Comparison of ENCODE assay signal across 29 cellular contexts in the genomic region with DNA sequence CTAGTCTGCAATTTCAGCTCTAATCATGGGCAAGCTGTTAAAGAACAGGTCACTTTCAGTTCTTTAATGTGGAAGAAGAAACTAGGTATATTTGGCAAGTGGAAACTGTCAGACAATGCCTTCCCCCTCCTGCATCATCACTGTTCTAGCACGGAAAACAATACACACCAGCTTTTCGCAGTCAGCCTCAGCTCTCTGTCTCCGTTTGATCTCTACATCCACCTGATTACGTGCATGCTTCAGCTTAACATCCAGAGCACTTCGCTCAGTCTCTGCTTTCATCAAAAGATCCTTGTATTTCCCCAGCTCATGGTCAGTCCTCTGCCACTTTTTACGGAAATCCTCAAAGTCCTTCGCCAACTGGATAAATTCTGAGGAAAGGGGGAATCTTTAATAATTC. TPM values are rescaled to one million over a fixed set of nuclear protein-coding genes. Genes with fewer than 3 reads are reported as not detected.
A peak's percentile ranks its signal among the peaks of the same experiment; 100 is the strongest.
DNase-seq lines count a peak whose midpoint lies in the region; ATAC-seq lines count a peak whose summit lies in the region.
"Had no signal": no experiment of that assay in that cellular context is flagged by ENCODE, and none has a peak within 500 bp of the region (broad histone marks: within the 10 kb centered on the region; RNA-seq: fewer than 3 reads in every experiment).

No MANE protein-coding gene starts in this region.

- no peak for ATAC-seq in activated T-cell treated with anti-CD3 and anti-CD28 coated beads, Interleukin-2, amount 50 U/mL, for 72 hours (replicated peaks in 1 of 2)
- ATAC-seq in HG03097 (IDR thresholded peaks at IDR 0.05; ENCODE audit: low FRiP score, unreplicated experiment) (no peak), left colon (no peak)
- ATAC-seq: A549; activated CD8-positive, alpha-beta T cell treated with anti-CD3 and anti-CD28 coated beads, Interleukin-2, amount 10 ng/mL, durations not matched to agents 7 days and 5 days; effector memory CD8-positive, alpha-beta T cell; GM23338; K562; left lobe of liver; right cardiac atrium; WTC11 had no signal

- H3K36me3 Mint-ChIP-seq in activated T-cell treated with anti-CD3 and anti-CD28 coated beads, Interleukin-2, amount 50 U/mL, for 24 hours (ENCODE audit: low read depth), result peaks cover 82% of the 10 kb centered on the region
- H3K36me3 Mint-ChIP-seq in activated T-cell treated with anti-CD3 and anti-CD28 coated beads, Interleukin-2, amount 50 U/mL, for 72 hours (ENCODE audit: insufficient read depth in 2 of 2), result peaks cover 11 to 30% of the 10 kb centered on the region in 2 donors
- peaks cover 37% of the 10 kb centered on the region for H3K36me3 Mint-ChIP-seq in activated T-helper 1 cell treated with anti-CD3 and anti-CD28 coated beads, Interleukin-12 subunit alpha, Interleukin-12 subunit beta, Interleukin-2, Interleukin-4 antibody, amounts not matched to agents 30 ng/mL and 10 ng/mL and 1 ng/mL, durations not matched to agents 14 hours and 24 hours and 36 hours (ENCODE audit: low read depth)

- no peaks in the 10 kb centered on the region for H3K9me3 Mint-ChIP-seq in activated T-cell treated with anti-CD3 and anti-CD28 coated beads, Interleukin-2, amount 50 U/mL, for 24 hours
- no peaks in the 10 kb centered on the region for H3K9me3 Mint-ChIP-seq in activated T-cell treated with anti-CD3 and anti-CD28 coated beads, Interleukin-2, amount 50 U/mL, for 72 hours
- H3K9me3 Mint-ChIP-seq in activated T-helper 1 cell treated with anti-CD3 and anti-CD28 coated beads, Interleukin-12 subunit alpha, Interleukin-12 subunit beta, Interleukin-2, Interleukin-4 antibody, amounts not matched to agents 30 ng/mL and 10 ng/mL and 1 ng/mL, durations not matched to agents 14 hours and 24 hours and 36 hours, result no peaks in the 10 kb centered on the region
- H3K9me3 Mint-ChIP-seq: activated naive CD8-positive, alpha-beta T cell treated with anti-CD3 and anti-CD28 coated beads for 36 hours; effector memory CD8-positive, alpha-beta T cell; GM23338; WTC11 had no signal

- H3K27me3 Mint-ChIP-seq in activated T-cell treated with anti-CD3 and anti-CD28 coated beads, Interleukin-2, amount 50 U/mL, for 24 hours, result no peaks in the 10 kb centered on the region
- no peaks in the 10 kb centered on the region for H3K27me3 Mint-ChIP-seq in activated T-cell treated with anti-CD3 and anti-CD28 coated beads, Interleukin-2, amount 50 U/mL, for 72 hours (ENCODE audit: low read depth)
- H3K27me3 Mint-ChIP-seq in activated T-helper 1 cell treated with anti-CD3 and anti-CD28 coated beads, Interleukin-12 subunit alpha, Interleukin-12 subunit beta, Interleukin-2, Interleukin-4 antibody, amounts not matched to agents 30 ng/mL and 10 ng/mL and 1 ng/mL, durations not matched to agents 14 hours and 24 hours and 36 hours (ENCODE audit: insufficient read depth), result no peaks in the 10 kb centered on the region
- H3K27me3 Mint-ChIP-seq: activated naive CD8-positive, alpha-beta T cell treated with anti-CD3 and anti-CD28 coated beads for 36 hours; effector memory CD8-positive, alpha-beta T cell had no signal

- H3K4me3 Mint-ChIP-seq in activated T-cell treated with anti-CD3 and anti-CD28 coated beads, Interleukin-2, amount 50 U/mL, for 24 hours, result no peak overlapping the region
- no peak overlapping the region for H3K4me3 Mint-ChIP-seq in activated T-cell treated with anti-CD3 and anti-CD28 coated beads, Interleukin-2, amount 50 U/mL, for 72 hours
- H3K4me3 Mint-ChIP-seq in activated T-helper 1 cell treated with anti-CD3 and anti-CD28 coated beads, Interleukin-12 subunit alpha, Interleukin-12 subunit beta, Interleukin-2, Interleukin-4 antibody, amounts not matched to agents 30 ng/mL and 10 ng/mL and 1 ng/mL, durations not matched to agents 14 hours and 24 hours and 36 hours, result no peak overlapping the region
- H3K4me3 Mint-ChIP-seq: activated CD8-positive, alpha-beta T cell treated with anti-CD3 and anti-CD28 coated beads, Interleukin-2, amount 10 ng/mL, durations not matched to agents 7 days and 5 days; activated naive CD8-positive, alpha-beta T cell treated with anti-CD3 and anti-CD28 coated beads for 36 hours; effector memory CD8-positive, alpha-beta T cell; GM23338; WTC11 had no signal

- H3K27ac Mint-ChIP-seq in activated T-cell treated with anti-CD3 and anti-CD28 coated beads, Interleukin-2, amount 50 U/mL, for 24 hours, result peak overlapping the region; percentile 26
- no peak overlapping the region for H3K27ac Mint-ChIP-seq in activated T-cell treated with anti-CD3 and anti-CD28 coated beads, Interleukin-2, amount 50 U/mL, for 72 hours
- H3K27ac Mint-ChIP-seq in activated T-helper 1 cell treated with anti-CD3 and anti-CD28 coated beads, Interleukin-12 subunit alpha, Interleukin-12 subunit beta, Interleukin-2, Interleukin-4 antibody, amounts not matched to agents 30 ng/mL and 10 ng/mL and 1 ng/mL, durations not matched to agents 14 hours and 24 hours and 36 hours, result peak overlapping the region; percentile 23
- H3K27ac Mint-ChIP-seq: activated CD8-positive, alpha-beta T cell treated with anti-CD3 and anti-CD28 coated beads, Interleukin-2, amount 10 ng/mL, durations not matched to agents 7 days and 5 days; activated naive CD8-positive, alpha-beta T cell treated with anti-CD3 and anti-CD28 coated beads for 36 hours; GM23338; WTC11 had no signal

- DNase-seq in activated T-cell treated with anti-CD3 and anti-CD28 coated beads, Interleukin-2, amount 50 U/mL, for 24 hours, result no peak
- no peak for DNase-seq in activated T-cell treated with anti-CD3 and anti-CD28 coated beads, Interleukin-2, amount 50 U/mL, for 72 hours
- DNase-seq in activated T-helper 1 cell treated with anti-CD3 and anti-CD28 coated beads, Interleukin-12 subunit alpha, Interleukin-12 subunit beta, Interleukin-2, Interleukin-4 antibody, amounts not matched to agents 30 ng/mL and 10 ng/mL and 1 ng/mL, durations not matched to agents 14 hours and 24 hours and 36 hours (ENCODE audit: low spot score), result no peak
- DNase-seq in substantia nigra (lab: John Stamatoyannopoulos, UW), result peak in 3 of 49 donors; percentile 3 to 24 (median 18)
- DNase-seq in left colon, result no peak
- DNase-seq in retina, result no peak
- DNase-seq: activated CD8-positive, alpha-beta T cell treated with anti-CD3 and anti-CD28 coated beads, Interleukin-2, amount 10 ng/mL, durations not matched to agents 7 days and 5 days; activated naive CD8-positive, alpha-beta T cell treated with anti-CD3 and anti-CD28 coated beads for 36 hours; activated T-cell treated with anti-CD3 and anti-CD28 coated beads, Interleukin-2, amount 50 U/mL, for 48 hours; Calu3; effector memory CD8-positive, alpha-beta T cell; esophagus squamous epithelium; NCI-H1048; NCI-H187 treated with DMSO at 0.1 percent for 48 hours; NCI-H226; Peyer's patch; right cardiac atrium had no signal

- H3K27me3 ChIP-seq in layer of hippocampus (ENCODE audit: control insufficient read depth, insufficient read depth, low read length), result no peaks in the 10 kb centered on the region
- H3K27me3 ChIP-seq: esophagus squamous epithelium, Peyer's patch, SJSA1 had no signal

- peak overlapping the region; percentile 18 for H3K27ac ChIP-seq in layer of hippocampus (ENCODE audit: low read depth, low read length)
- peak overlapping the region; percentile 55 for H3K27ac ChIP-seq in substantia nigra (ENCODE audit: low read depth, low read length, poor library complexity, severe bottlenecking)
- H3K27ac ChIP-seq: A549, SJSA1 had no signal

- intact Hi-C loops in activated T-helper 1 cell treated with anti-CD3 and anti-CD28 coated beads, Interleukin-12 subunit alpha, Interleukin-12 subunit beta, Interleukin-2, Interleukin-4 antibody, amounts not matched to agents 30 ng/mL and 10 ng/mL and 1 ng/mL, durations not matched to agents 14 hours and 24 hours and 36 hours (cut with micrococcal nuclease), result no loop called here
- intact Hi-C loops in left colon (cut with DNase I, micrococcal nuclease), result no loop called here

- peaks cover 10% of the 10 kb centered on the region for H3K4me1 Mint-ChIP-seq in activated T-cell treated with anti-CD3 and anti-CD28 coated beads, Interleukin-2, amount 50 U/mL, for 24 hours (ENCODE audit: low read depth)
- no peaks in the 10 kb centered on the region for H3K4me1 Mint-ChIP-seq in activated T-cell treated with anti-CD3 and anti-CD28 coated beads, Interleukin-2, amount 50 U/mL, for 72 hours (ENCODE audit: low read depth)
- H3K4me1 Mint-ChIP-seq in activated T-helper 1 cell treated with anti-CD3 and anti-CD28 coated beads, Interleukin-12 subunit alpha, Interleukin-12 subunit beta, Interleukin-2, Interleukin-4 antibody, amounts not matched to agents 30 ng/mL and 10 ng/mL and 1 ng/mL, durations not matched to agents 14 hours and 24 hours and 36 hours (ENCODE audit: low read depth), result peaks cover 30% of the 10 kb centered on the region
- H3K4me1 Mint-ChIP-seq: activated naive CD8-positive, alpha-beta T cell treated with anti-CD3 and anti-CD28 coated beads for 36 hours; GM23338; WTC11 had no signal

RNA-seq across cellular contexts. Expression of a gene that starts 19.0 kb away (rescaled TPM):
- total RNA-seq in activated T-cell treated with anti-CD3 and anti-CD28 coated beads, Interleukin-2, amount 50 U/mL, for 72 hours, result 100 to 1,000 TPM; 121 to 150 TPM
- total RNA-seq in activated T-helper 1 cell treated with anti-CD3 and anti-CD28 coated beads, Interleukin-12 subunit alpha, Interleukin-12 subunit beta, Interleukin-2, Interleukin-4 antibody, amounts not matched to agents 30 ng/mL and 10 ng/mL and 1 ng/mL, durations not matched to agents 14 hours and 24 hours and 36 hours, result 68.1 and 71.2 TPM in 2 replicates
- total RNA-seq in left colon, result 10 to 100 TPM; 20.0 to 25.4 TPM

RNA-seq across cellular contexts. Expression of a gene that starts 33.5 kb away (rescaled TPM):
- total RNA-seq in activated T-cell treated with anti-CD3 and anti-CD28 coated beads, Interleukin-2, amount 50 U/mL, for 72 hours, result not detected
- total RNA-seq in activated T-helper 1 cell treated with anti-CD3 and anti-CD28 coated beads, Interleukin-12 subunit alpha, Interleukin-12 subunit beta, Interleukin-2, Interleukin-4 antibody, amounts not matched to agents 30 ng/mL and 10 ng/mL and 1 ng/mL, durations not matched to agents 14 hours and 24 hours and 36 hours, result not detected in 2 replicates
- total RNA-seq in left colon, result not detected
- total RNA-seq: activated CD8-positive, alpha-beta T cell treated with anti-CD3 and anti-CD28 coated beads, Interleukin-2, amount 10 ng/mL, durations not matched to agents 7 days and 5 days; activated naive CD8-positive, alpha-beta T cell treated with anti-CD3 and anti-CD28 coated beads for 36 hours; chondrocyte; esophagus squamous epithelium; GM23338; mononuclear cell; Peyer's patch; SJSA1; T-helper 2 cell treated with Interferon-gamma antibody and Interleukin-4, amounts not matched to agents 100 ng/mL and 5 ng/mL, for 36 hours had no signal

RNA-seq across cellular contexts. Expression of a gene that starts 44.6 kb away (rescaled TPM):
- total RNA-seq in activated T-cell treated with anti-CD3 and anti-CD28 coated beads, Interleukin-2, amount 50 U/mL, for 72 hours, result not detected
- total RNA-seq in activated T-helper 1 cell treated with anti-CD3 and anti-CD28 coated beads, Interleukin-12 subunit alpha, Interleukin-12 subunit beta, Interleukin-2, Interleukin-4 antibody, amounts not matched to agents 30 ng/mL and 10 ng/mL and 1 ng/mL, durations not matched to agents 14 hours and 24 hours and 36 hours, result not detected in 2 replicates
- total RNA-seq in left colon, result not detected
- total RNA-seq: activated CD8-positive, alpha-beta T cell treated with anti-CD3 and anti-CD28 coated beads, Interleukin-2, amount 10 ng/mL, durations not matched to agents 7 days and 5 days; activated naive CD8-positive, alpha-beta T cell treated with anti-CD3 and anti-CD28 coated beads for 36 hours; K562; left lobe of liver; mononuclear cell; Peyer's patch; SJSA1; T-helper 2 cell treated with Interferon-gamma antibody and Interleukin-4, amounts not matched to agents 100 ng/mL and 5 ng/mL, for 36 hours had no signal

RNA-seq across cellular contexts. Expression of a gene that starts 51.1 kb away (rescaled TPM):
- 10 to 100 TPM in 1 of 2 donors, 1 to 10 TPM in 1; 5.8 to 12.4 TPM for total RNA-seq in activated T-cell treated with anti-CD3 and anti-CD28 coated beads, Interleukin-2, amount 50 U/mL, for 72 hours
- total RNA-seq in activated T-helper 1 cell treated with anti-CD3 and anti-CD28 coated beads, Interleukin-12 subunit alpha, Interleukin-12 subunit beta, Interleukin-2, Interleukin-4 antibody, amounts not matched to agents 30 ng/mL and 10 ng/mL and 1 ng/mL, durations not matched to agents 14 hours and 24 hours and 36 hours, result 10.2 and 11.2 TPM in 2 replicates
- 1 to 10 TPM in 1 of 2 donors, under 1 TPM in 1; 0.55 to 1.9 TPM for total RNA-seq in left colon

RNA-seq across cellular contexts. Expression of a gene that starts 55.7 kb away (rescaled TPM):
- total RNA-seq in activated T-cell treated with anti-CD3 and anti-CD28 coated beads, Interleukin-2, amount 50 U/mL, for 72 hours, result not detected
- total RNA-seq in activated T-helper 1 cell treated with anti-CD3 and anti-CD28 coated beads, Interleukin-12 subunit alpha, Interleukin-12 subunit beta, Interleukin-2, Interleukin-4 antibody, amounts not matched to agents 30 ng/mL and 10 ng/mL and 1 ng/mL, durations not matched to agents 14 hours and 24 hours and 36 hours, result not detected in 2 replicates
- total RNA-seq in left colon, result not detected
- total RNA-seq: activated CD8-positive, alpha-beta T cell treated with anti-CD3 and anti-CD28 coated beads, Interleukin-2, amount 10 ng/mL, durations not matched to agents 7 days and 5 days; activated naive CD8-positive, alpha-beta T cell treated with anti-CD3 and anti-CD28 coated beads for 36 hours; Calu3; chondrocyte; esophagus squamous epithelium; K562; left lobe of liver; mononuclear cell; Peyer's patch; SJSA1; T-helper 2 cell treated with Interferon-gamma antibody and Interleukin-4, amounts not matched to agents 100 ng/mL and 5 ng/mL, for 36 hours; temporal lobe; WTC11 had no signal
